Comparison of ENCODE assay signal across 13 cellular contexts in genomic region chr1:44288883-44289282, GRCh38.
DNase-seq lines count a peak whose midpoint lies in the region; TF ChIP-seq lines count a peak whose summit lies in the region.
"Had no signal": no experiment of that assay in that cellular context is flagged by ENCODE, and none has a peak within 500 bp of the region (broad histone marks: within the 10 kb centered on the region; RNA-seq: fewer than 3 reads in every experiment).

No MANE protein-coding gene starts in this region.

- intact Hi-C loops in colonic mucosa (cut with DNase I) = no loop called here

- peak overlapping the region; percentile 41 for H3K27ac ChIP-seq in colonic mucosa
- H3K27ac ChIP-seq: BLaER1, GM23248 had no signal

- TF ChIP-seq CTCF in LNCaP clone FGC (IDR thresholded peaks at IDR 0.05; ENCODE audit: control insufficient read depth, extremely low read depth, insufficient read depth) (no peak), colonic mucosa (IDR thresholded peaks at IDR 0.05) (no peak)

- DNase-seq in NCI-H146 (lab: John Stamatoyannopoulos, UW) = peak; percentile 3
- no peak for DNase-seq in NCI-H146 treated with DMSO at 0.1 percent for 48 hours (lab: John Stamatoyannopoulos, UW; ENCODE audit: unreplicated experiment)
- DNase-seq in LNCaP clone FGC (ENCODE audit: low read depth) = peak; percentile 21
- peak; percentile 52 for DNase-seq in colonic mucosa
- DNase-seq in kidney tubule cell (ENCODE audit: low spot score) = no peak
- no peak for DNase-seq in NCI-H2196 treated with DMSO at 0.1 percent for 48 hours (lab: John Stamatoyannopoulos, UW; ENCODE audit: unreplicated experiment)
- DNase-seq: 8988T; AML-193; Caco-2; CD8-positive, alpha-beta memory T cell; GM23248 had no signal

- H3K9me3 ChIP-seq in colonic mucosa = no peaks in the 10 kb centered on the region
- H3K9me3 ChIP-seq in mucosa of stomach (ENCODE audit: control insufficient read depth, low read length) = no peaks in the 10 kb centered on the region
- H3K9me3 ChIP-seq: BLaER1, Caco-2 had no signal

- H3K36me3 ChIP-seq in colonic mucosa (no peaks in the 10 kb centered on the region), mucosa of stomach (ENCODE audit: control insufficient read depth, insufficient read depth, low read length) (peaks cover 6% of the 10 kb centered on the region)

- H3K27me3 ChIP-seq in colonic mucosa = no peaks in the 10 kb centered on the region
- H3K27me3 ChIP-seq in mucosa of stomach (ENCODE audit: control insufficient read depth, insufficient read depth, low read length) = no peaks in the 10 kb centered on the region
- H3K27me3 ChIP-seq: BLaER1 had no signal

- no peak overlapping the region for H3K9ac ChIP-seq in colonic mucosa (ENCODE audit: low read depth in 2 of 2, low read length in 2 of 2)
- peak overlapping the region; percentile 14 for H3K9ac ChIP-seq in mucosa of stomach (ENCODE audit: low read length)
- H3K9ac ChIP-seq: BLaER1, GM23248 had no signal

- H3K4me3 ChIP-seq in LNCaP clone FGC (ENCODE audit: low read depth, low read length) (no peak overlapping the region), colonic mucosa (no peak overlapping the region), mucosa of stomach (ENCODE audit: low read length) (no peak overlapping the region)
- H3K4me3 ChIP-seq: BLaER1, GM23248 had no signal

- H3K4me1 ChIP-seq in colonic mucosa = peaks cover 8% of the 10 kb centered on the region
- peaks cover 53% of the 10 kb centered on the region for H3K4me1 ChIP-seq in mucosa of stomach (ENCODE audit: control insufficient read depth, insufficient read depth, low read length)

Comparison
In these comparisons a context has a peak if more than half of its experiments do, and no peak if none do; other contexts are left out.
1. DNase-seq: peak in NCI-H146 (single experiment), LNCaP clone FGC (single experiment) and colonic mucosa (single experiment); none in NCI-H146 treated with DMSO at 0.1 percent for 48 hours (single experiment), kidney tubule cell (single experiment) and NCI-H2196 treated with DMSO at 0.1 percent for 48 hours (single experiment).